In genomic region chr3:93843981-93844380, GRCh38 we compare ENCODE assay signal across 13 cellular contexts.
A peak's percentile ranks its signal among the peaks of the same experiment; 100 is the strongest.
DNase-seq lines count a peak whose midpoint lies in the region; ATAC-seq, FAIRE-seq and TF ChIP-seq lines count a peak whose summit lies in the region.
"Had no signal": no experiment of that assay in that cellular context is flagged by ENCODE, and none has a peak within 500 bp of the region (broad histone marks: within the 10 kb centered on the region; RNA-seq: fewer than 3 reads in every experiment).

No MANE protein-coding gene starts in this region.

- no peaks in the 10 kb centered on the region for H3K9me3 ChIP-seq in HepG2 (ENCODE audit: low read length)
- H3K9me3 ChIP-seq in right lobe of liver: no peaks in the 10 kb centered on the region
- no peaks in the 10 kb centered on the region for H3K9me3 ChIP-seq in ascending aorta
- H3K9me3 ChIP-seq: BLaER1 had no signal

- DNase-seq in HepG2 (ENCODE audit: low spot score) (no peak), right lobe of liver (no peak), ascending aorta (ENCODE audit: low spot score in 2 of 2) (peak in 1 of 2 donors; percentile 79), inferior parietal cortex (ENCODE audit: extremely low spot score) (peak; percentile 43), NCI-H2227 (lab: John Stamatoyannopoulos, UW; ENCODE audit: unreplicated experiment) (no peak), NCI-H2081 (lab: John Stamatoyannopoulos, UW) (no peak), NCI-H510A treated with DMSO at 0.1 percent for 48 hours (lab: John Stamatoyannopoulos, UW) (no peak)
- DNase-seq in activated T-helper 2 cell treated with anti-CD3 and anti-CD28 coated beads, Interferon-gamma antibody, Interleukin-2, Interleukin-4, amounts not matched to agents 10 μg/mL and 5 μg/mL and 100 μg/mL, durations not matched to agents 14 hours and 24 hours and 36 hours (ENCODE audit: low spot score): no peak
- DNase-seq: effector memory CD8-positive, alpha-beta T cell; NCI-H1105; stimulated activated naive CD4-positive, alpha-beta T cell had no signal

- H3K79me2 ChIP-seq in HepG2 (ENCODE audit: insufficient read depth, low read length): no peaks in the 10 kb centered on the region

- H3K27ac ChIP-seq in HepG2 (ENCODE audit: extremely low read length, insufficient read depth, low read length) (no peak overlapping the region), right lobe of liver (no peak overlapping the region), ascending aorta (peak overlapping the region; percentile 49 to 50)
- H3K27ac ChIP-seq: BLaER1 had no signal

- H3K27me3 Mint-ChIP-seq in activated T-helper 2 cell treated with anti-CD3 and anti-CD28 coated beads, Interferon-gamma antibody, Interleukin-2, Interleukin-4, amounts not matched to agents 10 μg/mL and 5 μg/mL and 100 μg/mL, durations not matched to agents 14 hours and 24 hours and 36 hours (ENCODE audit: low read depth): no peaks in the 10 kb centered on the region
- H3K27me3 Mint-ChIP-seq: effector memory CD8-positive, alpha-beta T cell had no signal

- H3K9ac ChIP-seq in HepG2 (ENCODE audit: insufficient read depth, low read depth, low read length): no peak overlapping the region
- H3K9ac ChIP-seq: BLaER1 had no signal

- in situ Hi-C loops in HepG2 (cut with HindIII; ENCODE audit: extremely low pct_ligation_motif_present, low pct_unique_long_range_greater_than_20kb): no loop called here

- H3K27me3 ChIP-seq in HepG2 (ENCODE audit: control insufficient read depth in 1 of 2, insufficient read depth in 2 of 2, low read length in 2 of 2) (no peaks in the 10 kb centered on the region), right lobe of liver (no peaks in the 10 kb centered on the region), ascending aorta (no peaks in the 10 kb centered on the region)
- H3K27me3 ChIP-seq: BLaER1 had no signal

- H3K4me3 ChIP-seq in HepG2 (replicated peaks in 1 of 3; ENCODE audit: insufficient read depth in 1 of 3, low read depth in 2 of 3, low read length in 3 of 3) (no peak overlapping the region), right lobe of liver (no peak overlapping the region), ascending aorta (no peak overlapping the region)
- H3K4me3 ChIP-seq: BLaER1 had no signal

- intact Hi-C loops in HepG2 (cut with micrococcal nuclease; ENCODE audit: unreplicated experiment) (no loop called here), right lobe of liver (cut with DNase I) (no loop called here), ascending aorta (cut with DNase I) (loop anchor here (5.0 kb wide), 1 partner anchor 218 kb away; the partner anchor contains the start of genes DHFR2 and NSUN3)
- intact Hi-C loops in activated T-helper 2 cell treated with anti-CD3 and anti-CD28 coated beads, Interferon-gamma antibody, Interleukin-2, Interleukin-4, amounts not matched to agents 10 μg/mL and 5 μg/mL and 100 μg/mL, durations not matched to agents 14 hours and 24 hours and 36 hours (cut with micrococcal nuclease): no loop called here

- H3K4me1 Mint-ChIP-seq in activated T-helper 2 cell treated with anti-CD3 and anti-CD28 coated beads, Interferon-gamma antibody, Interleukin-2, Interleukin-4, amounts not matched to agents 10 μg/mL and 5 μg/mL and 100 μg/mL, durations not matched to agents 14 hours and 24 hours and 36 hours (ENCODE audit: low read depth): no peaks in the 10 kb centered on the region

- H3K4me1 ChIP-seq in HepG2 (ENCODE audit: insufficient read depth, low read length) (no peaks in the 10 kb centered on the region), right lobe of liver (no peaks in the 10 kb centered on the region), ascending aorta (peaks cover 0 to 5% of the 10 kb centered on the region in 2 donors)
- H3K4me1 ChIP-seq: BLaER1 had no signal

- no peak overlapping the region for H3K4me3 Mint-ChIP-seq in activated T-helper 2 cell treated with anti-CD3 and anti-CD28 coated beads, Interferon-gamma antibody, Interleukin-2, Interleukin-4, amounts not matched to agents 10 μg/mL and 5 μg/mL and 100 μg/mL, durations not matched to agents 14 hours and 24 hours and 36 hours (ENCODE audit: low read depth)
- H3K4me3 Mint-ChIP-seq: effector memory CD8-positive, alpha-beta T cell had no signal

- no peaks in the 10 kb centered on the region for H4K20me1 ChIP-seq in HepG2 (ENCODE audit: insufficient read depth, low read length)
- H4K20me1 ChIP-seq: BLaER1 had no signal

- CTCF ChIA-PET in HepG2 (lab: Yijun Ruan, JAX; ENCODE audit: low intra/inter-chr PET ratio, low total read pairs): no interaction called here

- no peak for TF ChIP-seq CTCF in HepG2 (CRISPR knock-in tag; IDR thresholded peaks at IDR 0.05)
- TF ChIP-seq CTCF in right lobe of liver (IDR thresholded peaks at IDR 0.05): no peak
- no peak for TF ChIP-seq CTCF in ascending aorta (IDR thresholded peaks at IDR 0.05)

- BruUV-seq in HepG2 (replicated peaks; lab: Mats Ljungman, UMichigan): no TSS peak

- WGBS in HepG2 (ENCODE audit: low lambda C conversion rate): 38% methylated on average over 5 of the region's 5 CpGs
- 71% methylated on average over 5 of the region's 5 CpGs for WGBS in right lobe of liver (ENCODE audit: insufficient coverage, low coverage, low lambda C conversion rate, missing lambda C conversion rate)

- POLR2A ChIA-PET in HepG2 (lab: Yijun Ruan, JAX): no interaction called here

- no peak for TF ChIP-seq RAD21 in HepG2 (CRISPR knock-in tag; IDR thresholded peaks at IDR 0.05)

- no peaks in the 10 kb centered on the region for H3K9me3 Mint-ChIP-seq in activated T-helper 2 cell treated with anti-CD3 and anti-CD28 coated beads, Interferon-gamma antibody, Interleukin-2, Interleukin-4, amounts not matched to agents 10 μg/mL and 5 μg/mL and 100 μg/mL, durations not matched to agents 14 hours and 24 hours and 36 hours
- H3K9me3 Mint-ChIP-seq: effector memory CD8-positive, alpha-beta T cell had no signal

- TF ChIP-seq POLR2A in HepG2 (IDR thresholded peaks at IDR 0.05; ENCODE audit: insufficient read depth in 1 of 2, low read depth in 2 of 2, low read length in 2 of 2) (no peak), right lobe of liver (IDR thresholded peaks at IDR 0.05) (no peak)

- TF ChIP-seq EP300 in HepG2 (IDR thresholded peaks at IDR 0.05; ENCODE audit: low read depth in 2 of 2, low read length in 2 of 2) (no peak), HepG2 (CRISPR knock-in tag; IDR thresholded peaks at IDR 0.05; ENCODE audit: borderline replicate concordance) (no peak)

- no peak overlapping the region for H3K4me2 ChIP-seq in HepG2 (ENCODE audit: low read depth, low read length)
- H3K4me2 ChIP-seq: BLaER1 had no signal

- FAIRE-seq in HepG2 (lab: Jason Lieb, UNC): no peak
- FAIRE-seq: GM12891 had no signal

- ATAC-seq in HepG2: no peak
- no peak for ATAC-seq in right lobe of liver
- ATAC-seq: effector memory CD8-positive, alpha-beta T cell had no signal

- no peak overlapping the region for H3K27ac Mint-ChIP-seq in activated T-helper 2 cell treated with anti-CD3 and anti-CD28 coated beads, Interferon-gamma antibody, Interleukin-2, Interleukin-4, amounts not matched to agents 10 μg/mL and 5 μg/mL and 100 μg/mL, durations not matched to agents 14 hours and 24 hours and 36 hours
- H3K27ac Mint-ChIP-seq: effector memory CD8-positive, alpha-beta T cell had no signal

- no peak overlapping the region for H2AFZ ChIP-seq in HepG2 (ENCODE audit: low read length)

- no peaks in the 10 kb centered on the region for H3K36me3 ChIP-seq in HepG2 (replicated peaks in 1 of 2; ENCODE audit: control insufficient read depth in 1 of 2, insufficient read depth in 2 of 2, low read length in 2 of 2)
- H3K36me3 ChIP-seq in right lobe of liver: no peaks in the 10 kb centered on the region
- H3K36me3 ChIP-seq in ascending aorta: no peaks in the 10 kb centered on the region
- H3K36me3 ChIP-seq: BLaER1 had no signal

- no peaks in the 10 kb centered on the region for H3K36me3 Mint-ChIP-seq in activated T-helper 2 cell treated with anti-CD3 and anti-CD28 coated beads, Interferon-gamma antibody, Interleukin-2, Interleukin-4, amounts not matched to agents 10 μg/mL and 5 μg/mL and 100 μg/mL, durations not matched to agents 14 hours and 24 hours and 36 hours (ENCODE audit: low read depth)

TF ChIP-seq in HepG2, 621 proteins besides CTCF, POLR2A, EP300 and RAD21:
- TF ChIP-seq FOSL2 (CRISPR knock-in tag; IDR thresholded peaks at IDR 0.05) (peak; percentile 24; the same call in 1 of the 2 replicates), FOXO1 (CRISPR knock-in tag; IDR thresholded peaks at IDR 0.05) (no peak)

Comparison
In these comparisons a context has a peak if more than half of its experiments do, and no peak if none do; other contexts are left out.
1. H3K27ac ChIP-seq: peak in ascending aorta (2 of 2); none in HepG2 (single experiment) and right lobe of liver (0 of 3).